Comparison of ENCODE assay signal across 1 cellular context in the genomic region with DNA sequence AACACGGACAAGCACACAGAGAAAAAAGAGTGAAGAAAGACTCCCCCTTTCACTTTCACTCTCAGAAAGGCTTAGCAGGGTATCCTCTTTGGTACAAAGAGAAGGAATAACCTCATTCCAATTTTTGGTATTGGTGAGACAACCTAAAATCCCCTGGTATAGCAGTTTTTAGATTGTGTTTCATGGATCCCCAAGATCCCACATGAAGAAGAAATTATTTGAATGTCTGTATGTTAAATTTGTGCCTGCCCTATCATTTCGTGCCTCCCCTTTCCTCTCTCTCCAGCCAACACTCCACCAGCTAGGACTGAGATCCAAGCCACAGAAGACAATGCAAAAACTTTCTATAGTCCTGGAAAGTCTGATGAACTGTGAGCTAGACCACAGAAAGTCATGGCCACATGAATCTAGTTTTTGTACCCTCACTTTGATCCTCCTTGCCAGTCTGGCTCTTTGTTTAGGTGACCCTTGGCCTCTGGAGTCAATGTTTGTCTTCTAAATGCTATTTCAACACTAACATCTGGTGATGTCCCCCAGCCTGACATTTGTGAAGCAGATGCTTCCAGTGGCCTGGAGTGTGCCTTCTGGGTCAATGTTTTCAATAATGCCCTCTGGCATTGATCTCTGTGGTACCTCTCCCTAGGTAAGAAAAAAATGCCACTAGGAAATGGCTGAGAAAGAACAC.
TF ChIP-seq lines count a peak whose summit lies in the region.

No MANE protein-coding gene starts in this region.

TF ChIP-seq in HepG2, 621 proteins besides CTCF, POLR2A, EP300 and RAD21 (continued from another document and continues in another):
- TF ChIP-seq, protein P1, sequence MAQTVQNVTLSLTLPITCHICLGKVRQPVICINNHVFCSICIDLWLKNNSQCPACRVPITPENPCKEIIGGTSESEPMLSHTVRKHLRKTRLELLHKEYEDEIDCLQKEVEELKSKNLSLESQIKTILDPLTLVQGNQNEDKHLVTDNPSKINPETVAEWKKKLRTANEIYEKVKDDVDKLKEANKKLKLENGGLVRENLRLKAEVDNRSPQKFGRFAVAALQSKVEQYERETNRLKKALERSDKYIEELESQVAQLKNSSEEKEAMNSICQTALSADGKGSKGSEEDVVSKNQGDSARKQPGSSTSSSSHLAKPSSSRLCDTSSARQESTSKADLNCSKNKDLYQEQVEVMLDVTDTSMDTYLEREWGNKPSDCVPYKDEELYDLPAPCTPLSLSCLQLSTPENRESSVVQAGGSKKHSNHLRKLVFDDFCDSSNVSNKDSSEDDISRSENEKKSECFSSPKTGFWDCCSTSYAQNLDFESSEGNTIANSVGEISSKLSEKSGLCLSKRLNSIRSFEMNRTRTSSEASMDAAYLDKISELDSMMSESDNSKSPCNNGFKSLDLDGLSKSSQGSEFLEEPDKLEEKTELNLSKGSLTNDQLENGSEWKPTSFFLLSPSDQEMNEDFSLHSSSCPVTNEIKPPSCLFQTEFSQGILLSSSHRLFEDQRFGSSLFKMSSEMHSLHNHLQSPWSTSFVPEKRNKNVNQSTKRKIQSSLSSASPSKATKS (CRISPR knock-in tag; IDR thresholded peaks at IDR 0.05): 0 out of 2 replicates have a peak, but pooled peaks have one; percentile 68
- TF ChIP-seq ZNF274 (CRISPR knock-in tag; IDR thresholded peaks at IDR 0.05): no peak
- peak; percentile 87 for TF ChIP-seq ZBTB3 (CRISPR knock-in tag; IDR thresholded peaks at IDR 0.05; ENCODE audit: borderline replicate concordance, low read depth)
- peak; percentile 89; the same call in 1 of the 2 replicates for TF ChIP-seq ZNF792 (CRISPR knock-in tag; IDR thresholded peaks at IDR 0.05)
- TF ChIP-seq, protein P2, sequence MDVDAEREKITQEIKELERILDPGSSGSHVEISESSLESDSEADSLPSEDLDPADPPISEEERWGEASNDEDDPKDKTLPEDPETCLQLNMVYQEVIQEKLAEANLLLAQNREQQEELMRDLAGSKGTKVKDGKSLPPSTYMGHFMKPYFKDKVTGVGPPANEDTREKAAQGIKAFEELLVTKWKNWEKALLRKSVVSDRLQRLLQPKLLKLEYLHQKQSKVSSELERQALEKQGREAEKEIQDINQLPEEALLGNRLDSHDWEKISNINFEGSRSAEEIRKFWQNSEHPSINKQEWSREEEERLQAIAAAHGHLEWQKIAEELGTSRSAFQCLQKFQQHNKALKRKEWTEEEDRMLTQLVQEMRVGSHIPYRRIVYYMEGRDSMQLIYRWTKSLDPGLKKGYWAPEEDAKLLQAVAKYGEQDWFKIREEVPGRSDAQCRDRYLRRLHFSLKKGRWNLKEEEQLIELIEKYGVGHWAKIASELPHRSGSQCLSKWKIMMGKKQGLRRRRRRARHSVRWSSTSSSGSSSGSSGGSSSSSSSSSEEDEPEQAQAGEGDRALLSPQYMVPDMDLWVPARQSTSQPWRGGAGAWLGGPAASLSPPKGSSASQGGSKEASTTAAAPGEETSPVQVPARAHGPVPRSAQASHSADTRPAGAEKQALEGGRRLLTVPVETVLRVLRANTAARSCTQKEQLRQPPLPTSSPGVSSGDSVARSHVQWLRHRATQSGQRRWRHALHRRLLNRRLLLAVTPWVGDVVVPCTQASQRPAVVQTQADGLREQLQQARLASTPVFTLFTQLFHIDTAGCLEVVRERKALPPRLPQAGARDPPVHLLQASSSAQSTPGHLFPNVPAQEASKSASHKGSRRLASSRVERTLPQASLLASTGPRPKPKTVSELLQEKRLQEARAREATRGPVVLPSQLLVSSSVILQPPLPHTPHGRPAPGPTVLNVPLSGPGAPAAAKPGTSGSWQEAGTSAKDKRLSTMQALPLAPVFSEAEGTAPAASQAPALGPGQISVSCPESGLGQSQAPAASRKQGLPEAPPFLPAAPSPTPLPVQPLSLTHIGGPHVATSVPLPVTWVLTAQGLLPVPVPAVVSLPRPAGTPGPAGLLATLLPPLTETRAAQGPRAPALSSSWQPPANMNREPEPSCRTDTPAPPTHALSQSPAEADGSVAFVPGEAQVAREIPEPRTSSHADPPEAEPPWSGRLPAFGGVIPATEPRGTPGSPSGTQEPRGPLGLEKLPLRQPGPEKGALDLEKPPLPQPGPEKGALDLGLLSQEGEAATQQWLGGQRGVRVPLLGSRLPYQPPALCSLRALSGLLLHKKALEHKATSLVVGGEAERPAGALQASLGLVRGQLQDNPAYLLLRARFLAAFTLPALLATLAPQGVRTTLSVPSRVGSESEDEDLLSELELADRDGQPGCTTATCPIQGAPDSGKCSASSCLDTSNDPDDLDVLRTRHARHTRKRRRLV (CRISPR knock-in tag; IDR thresholded peaks at IDR 0.05): peak; percentile 54; the same call in 1 of the 2 replicates
- TF ChIP-seq BCL6 (CRISPR knock-in tag; IDR thresholded peaks at IDR 0.05): peak; percentile 100
- TF ChIP-seq ZIK1 (CRISPR knock-in tag; IDR thresholded peaks at IDR 0.05; ENCODE audit: borderline replicate concordance, low read depth): no peak
- TF ChIP-seq, protein P3, sequence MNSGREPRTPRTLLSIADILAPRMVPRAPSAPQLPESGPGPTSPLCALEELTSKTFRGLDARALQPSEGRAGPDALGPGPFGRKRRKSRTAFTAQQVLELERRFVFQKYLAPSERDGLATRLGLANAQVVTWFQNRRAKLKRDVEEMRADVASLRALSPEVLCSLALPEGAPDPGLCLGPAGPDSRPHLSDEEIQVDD (CRISPR knock-in tag; IDR thresholded peaks at IDR 0.05; ENCODE audit: borderline replicate concordance): no peak
- TF ChIP-seq ZNF317 (CRISPR knock-in tag; IDR thresholded peaks at IDR 0.05): peak; percentile 83
- TF ChIP-seq, protein P4, sequence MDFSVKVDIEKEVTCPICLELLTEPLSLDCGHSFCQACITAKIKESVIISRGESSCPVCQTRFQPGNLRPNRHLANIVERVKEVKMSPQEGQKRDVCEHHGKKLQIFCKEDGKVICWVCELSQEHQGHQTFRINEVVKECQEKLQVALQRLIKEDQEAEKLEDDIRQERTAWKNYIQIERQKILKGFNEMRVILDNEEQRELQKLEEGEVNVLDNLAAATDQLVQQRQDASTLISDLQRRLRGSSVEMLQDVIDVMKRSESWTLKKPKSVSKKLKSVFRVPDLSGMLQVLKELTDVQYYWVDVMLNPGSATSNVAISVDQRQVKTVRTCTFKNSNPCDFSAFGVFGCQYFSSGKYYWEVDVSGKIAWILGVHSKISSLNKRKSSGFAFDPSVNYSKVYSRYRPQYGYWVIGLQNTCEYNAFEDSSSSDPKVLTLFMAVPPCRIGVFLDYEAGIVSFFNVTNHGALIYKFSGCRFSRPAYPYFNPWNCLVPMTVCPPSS (IDR thresholded peaks at IDR 0.05): no peak
- TF ChIP-seq, protein P5, sequence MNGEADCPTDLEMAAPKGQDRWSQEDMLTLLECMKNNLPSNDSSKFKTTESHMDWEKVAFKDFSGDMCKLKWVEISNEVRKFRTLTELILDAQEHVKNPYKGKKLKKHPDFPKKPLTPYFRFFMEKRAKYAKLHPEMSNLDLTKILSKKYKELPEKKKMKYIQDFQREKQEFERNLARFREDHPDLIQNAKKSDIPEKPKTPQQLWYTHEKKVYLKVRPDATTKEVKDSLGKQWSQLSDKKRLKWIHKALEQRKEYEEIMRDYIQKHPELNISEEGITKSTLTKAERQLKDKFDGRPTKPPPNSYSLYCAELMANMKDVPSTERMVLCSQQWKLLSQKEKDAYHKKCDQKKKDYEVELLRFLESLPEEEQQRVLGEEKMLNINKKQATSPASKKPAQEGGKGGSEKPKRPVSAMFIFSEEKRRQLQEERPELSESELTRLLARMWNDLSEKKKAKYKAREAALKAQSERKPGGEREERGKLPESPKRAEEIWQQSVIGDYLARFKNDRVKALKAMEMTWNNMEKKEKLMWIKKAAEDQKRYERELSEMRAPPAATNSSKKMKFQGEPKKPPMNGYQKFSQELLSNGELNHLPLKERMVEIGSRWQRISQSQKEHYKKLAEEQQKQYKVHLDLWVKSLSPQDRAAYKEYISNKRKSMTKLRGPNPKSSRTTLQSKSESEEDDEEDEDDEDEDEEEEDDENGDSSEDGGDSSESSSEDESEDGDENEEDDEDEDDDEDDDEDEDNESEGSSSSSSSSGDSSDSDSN (CRISPR knock-in tag; IDR thresholded peaks at IDR 0.05): peak; percentile 67
- no peak for TF ChIP-seq ZSCAN9 (CRISPR knock-in tag; IDR thresholded peaks at IDR 0.05; ENCODE audit: borderline replicate concordance)
- TF ChIP-seq RFXAP (CRISPR knock-in tag; IDR thresholded peaks at IDR 0.05; ENCODE audit: borderline replicate concordance): peak; percentile 82; the same call in 1 of the 2 replicates
- no peak for TF ChIP-seq ZNF446 (CRISPR knock-in tag; IDR thresholded peaks at IDR 0.05)
- TF ChIP-seq, protein P6, sequence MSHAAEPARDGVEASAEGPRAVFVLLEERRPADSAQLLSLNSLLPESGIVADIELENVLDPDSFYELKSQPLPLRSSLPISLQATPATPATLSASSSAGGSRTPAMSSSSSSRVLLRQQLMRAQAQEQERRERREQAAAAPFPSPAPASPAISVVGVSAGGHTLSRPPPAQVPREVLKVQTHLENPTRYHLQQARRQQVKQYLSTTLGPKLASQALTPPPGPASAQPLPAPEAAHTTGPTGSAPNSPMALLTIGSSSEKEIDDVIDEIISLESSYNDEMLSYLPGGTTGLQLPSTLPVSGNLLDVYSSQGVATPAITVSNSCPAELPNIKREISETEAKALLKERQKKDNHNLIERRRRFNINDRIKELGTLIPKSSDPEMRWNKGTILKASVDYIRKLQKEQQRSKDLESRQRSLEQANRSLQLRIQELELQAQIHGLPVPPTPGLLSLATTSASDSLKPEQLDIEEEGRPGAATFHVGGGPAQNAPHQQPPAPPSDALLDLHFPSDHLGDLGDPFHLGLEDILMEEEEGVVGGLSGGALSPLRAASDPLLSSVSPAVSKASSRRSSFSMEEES (CRISPR knock-in tag; IDR thresholded peaks at IDR 0.05): peak; percentile 96
- peak; percentile 83 for TF ChIP-seq THAP11 (CRISPR knock-in tag; IDR thresholded peaks at IDR 0.05)
- TF ChIP-seq, protein P7, sequence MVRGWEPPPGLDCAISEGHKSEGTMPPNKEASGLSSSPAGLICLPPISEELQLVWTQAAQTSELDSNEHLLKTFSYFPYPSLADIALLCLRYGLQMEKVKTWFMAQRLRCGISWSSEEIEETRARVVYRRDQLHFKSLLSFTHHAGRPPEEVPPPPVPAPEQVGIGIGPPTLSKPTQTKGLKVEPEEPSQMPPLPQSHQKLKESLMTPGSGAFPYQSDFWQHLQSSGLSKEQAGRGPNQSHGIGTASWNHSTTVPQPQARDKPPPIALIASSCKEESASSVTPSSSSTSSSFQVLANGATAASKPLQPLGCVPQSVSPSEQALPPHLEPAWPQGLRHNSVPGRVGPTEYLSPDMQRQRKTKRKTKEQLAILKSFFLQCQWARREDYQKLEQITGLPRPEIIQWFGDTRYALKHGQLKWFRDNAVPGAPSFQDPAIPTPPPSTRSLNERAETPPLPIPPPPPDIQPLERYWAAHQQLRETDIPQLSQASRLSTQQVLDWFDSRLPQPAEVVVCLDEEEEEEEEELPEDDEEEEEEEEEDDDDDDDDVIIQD (CRISPR knock-in tag; IDR thresholded peaks at IDR 0.05; ENCODE audit: low read depth): peak; percentile 98; the same call in 1 of the 2 replicates
- TF ChIP-seq, protein P8, sequence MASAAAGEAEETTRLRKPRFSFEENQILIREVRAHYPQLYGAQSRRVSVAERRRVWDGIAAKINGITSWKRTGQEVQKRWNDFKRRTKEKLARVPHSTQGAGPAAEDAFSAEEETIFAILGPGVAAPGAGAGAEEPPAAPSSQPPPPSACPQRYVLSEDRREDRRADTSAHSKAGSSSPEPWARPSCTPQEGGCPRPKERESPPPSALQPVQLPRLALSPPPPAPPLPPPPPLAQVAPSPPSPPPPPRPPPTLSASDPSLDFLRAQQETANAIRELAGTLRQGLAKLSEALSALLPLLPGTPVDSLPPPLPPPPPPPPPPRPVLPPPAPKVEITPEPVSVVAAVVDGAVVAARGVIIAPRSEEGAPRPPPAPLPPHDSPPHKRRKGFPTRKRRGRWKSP (CRISPR knock-in tag; IDR thresholded peaks at IDR 0.05): 0 out of 2 replicates have a peak, but pooled peaks have one; percentile 55
- peak; percentile 60; the same call in 1 of the 2 replicates for TF ChIP-seq SMARCC2 (IDR thresholded peaks at IDR 0.05)
- TF ChIP-seq ZNF878 (CRISPR knock-in tag; IDR thresholded peaks at IDR 0.05): peak; percentile 56; the same call in 1 of the 2 replicates
- TF ChIP-seq CBX1 (IDR thresholded peaks at IDR 0.05; ENCODE audit: low read depth): no peak
- TF ChIP-seq MEIS1 (CRISPR knock-in tag; IDR thresholded peaks at IDR 0.05; ENCODE audit: borderline replicate concordance): peak; percentile 59; the same call in 1 of the 2 replicates
- TF ChIP-seq ZNF564 (CRISPR knock-in tag; IDR thresholded peaks at IDR 0.05): peak; percentile 58
- peak; percentile 99 for TF ChIP-seq ISL2 (CRISPR knock-in tag; IDR thresholded peaks at IDR 0.05)
- TF ChIP-seq, protein P9, sequence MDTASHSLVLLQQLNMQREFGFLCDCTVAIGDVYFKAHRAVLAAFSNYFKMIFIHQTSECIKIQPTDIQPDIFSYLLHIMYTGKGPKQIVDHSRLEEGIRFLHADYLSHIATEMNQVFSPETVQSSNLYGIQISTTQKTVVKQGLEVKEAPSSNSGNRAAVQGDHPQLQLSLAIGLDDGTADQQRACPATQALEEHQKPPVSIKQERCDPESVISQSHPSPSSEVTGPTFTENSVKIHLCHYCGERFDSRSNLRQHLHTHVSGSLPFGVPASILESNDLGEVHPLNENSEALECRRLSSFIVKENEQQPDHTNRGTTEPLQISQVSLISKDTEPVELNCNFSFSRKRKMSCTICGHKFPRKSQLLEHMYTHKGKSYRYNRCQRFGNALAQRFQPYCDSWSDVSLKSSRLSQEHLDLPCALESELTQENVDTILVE (CRISPR knock-in tag; IDR thresholded peaks at IDR 0.05): 0 out of 2 replicates have a peak, but pooled peaks have one; percentile 44
- peak; percentile 93 for TF ChIP-seq PPARG (CRISPR knock-in tag; conservative IDR thresholded peaks at IDR 0.05)
- TF ChIP-seq RBM39 (IDR thresholded peaks at IDR 0.05; ENCODE audit: low read depth, low read length, poor library complexity, severe bottlenecking): no peak
- TF ChIP-seq, protein P10, sequence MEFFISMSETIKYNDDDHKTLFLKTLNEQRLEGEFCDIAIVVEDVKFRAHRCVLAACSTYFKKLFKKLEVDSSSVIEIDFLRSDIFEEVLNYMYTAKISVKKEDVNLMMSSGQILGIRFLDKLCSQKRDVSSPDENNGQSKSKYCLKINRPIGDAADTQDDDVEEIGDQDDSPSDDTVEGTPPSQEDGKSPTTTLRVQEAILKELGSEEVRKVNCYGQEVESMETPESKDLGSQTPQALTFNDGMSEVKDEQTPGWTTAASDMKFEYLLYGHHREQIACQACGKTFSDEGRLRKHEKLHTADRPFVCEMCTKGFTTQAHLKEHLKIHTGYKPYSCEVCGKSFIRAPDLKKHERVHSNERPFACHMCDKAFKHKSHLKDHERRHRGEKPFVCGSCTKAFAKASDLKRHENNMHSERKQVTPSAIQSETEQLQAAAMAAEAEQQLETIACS (CRISPR knock-in tag; IDR thresholded peaks at IDR 0.05): no peak
- TF ChIP-seq ELF3 (CRISPR knock-in tag; IDR thresholded peaks at IDR 0.05): peak; percentile 92
- TF ChIP-seq, protein P11, sequence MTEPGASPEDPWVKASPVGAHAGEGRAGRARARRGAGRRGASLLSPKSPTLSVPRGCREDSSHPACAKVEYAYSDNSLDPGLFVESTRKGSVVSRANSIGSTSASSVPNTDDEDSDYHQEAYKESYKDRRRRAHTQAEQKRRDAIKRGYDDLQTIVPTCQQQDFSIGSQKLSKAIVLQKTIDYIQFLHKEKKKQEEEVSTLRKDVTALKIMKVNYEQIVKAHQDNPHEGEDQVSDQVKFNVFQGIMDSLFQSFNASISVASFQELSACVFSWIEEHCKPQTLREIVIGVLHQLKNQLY (CRISPR knock-in tag; IDR thresholded peaks at IDR 0.05): peak; percentile 86
